In the genomic region with DNA sequence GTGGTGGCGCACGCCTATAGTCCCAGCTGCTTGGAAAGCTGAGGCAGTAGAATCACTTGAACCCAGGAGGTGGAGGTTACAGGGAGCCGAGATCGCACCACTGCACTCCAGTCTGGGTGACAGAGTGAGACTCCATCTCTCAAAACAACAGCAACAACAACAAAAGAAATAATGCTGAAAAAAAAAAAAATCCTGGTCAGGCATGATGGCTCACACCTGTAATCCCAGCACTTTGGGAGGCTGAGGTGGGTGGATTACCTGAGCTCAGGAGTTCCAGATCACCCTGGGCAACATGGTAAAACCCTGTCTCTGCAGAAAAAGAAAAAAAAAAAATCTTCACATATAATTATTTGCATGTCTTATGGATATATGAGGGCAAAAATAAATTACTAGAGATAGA, we compare ENCODE assay signal across 27 cellular contexts.
"Had no signal": no experiment of that assay in that cellular context is flagged by ENCODE, and none has a peak within 500 bp of the region (broad histone marks: within the 10 kb centered on the region; RNA-seq: fewer than 3 reads in every experiment).

No MANE protein-coding gene starts in this region.

- DNase-seq: stimulated activated CD4-positive, alpha-beta T cell treated with anti-CD3 and anti-CD28 coated beads, Interleukin-2, amount 100 ng/mL, for 48 hours; stimulated activated CD4-positive, alpha-beta T cell treated with anti-CD3 and anti-CD28 coated beads, Interleukin-4, amount 100 ng/mL, for 1 hour; stimulated activated CD4-positive, alpha-beta T cell treated with anti-CD3 and anti-CD28 coated beads, Interleukin-4, amount 100 ng/mL, for 24 hours; stimulated activated CD4-positive, alpha-beta T cell treated with anti-CD3 and anti-CD28 coated beads, Interleukin-4, amount 100 ng/mL, for 4 hours; stimulated activated CD8-positive, alpha-beta memory T cell treated with anti-CD3 and anti-CD28 coated beads, Interleukin-4, amount 100 ng/mL, for 48 hours; stimulated activated naive B cell treated with anti-CD40 and anti-IgM and Interleukin-4, amounts not matched to agents 10 μg/mL and 1 μg/mL and 100 μg/mL, for 72 hours; stimulated activated naive CD4-positive, alpha-beta T cell; stimulated activated naive CD4-positive, alpha-beta T cell treated with Interleukin-2 at 50 U/mL for 16 hours; stimulated activated naive CD8-positive, alpha-beta T cell treated with anti-CD3 and anti-CD28 coated beads, Interleukin-15, amount 100 ng/mL, for 72 hours; stimulated activated naive CD8-positive, alpha-beta T cell treated with anti-CD3 and anti-CD28 coated beads, Interleukin-15, Interleukin-2, amounts not matched to agents 100 U/mL and 50 U/mL, for 24 hours; stomach; substantia nigra; testis; thyroid gland; tibial artery; transverse colon; trophoblast cell; upper lobe of left lung; upper lobe of right lung; uterus had no signal

- H3K36me3 ChIP-seq: uterus had no signal

- FAIRE-seq: urothelium cell line had no signal

- H3K4me1 ChIP-seq: stomach, suprapubic skin, testis, thyroid gland, tibial artery, transverse colon, upper lobe of left lung, upper lobe of right lung, uterus, vagina had no signal

- H3K27ac ChIP-seq: stomach, suprapubic skin, testis, thoracic aorta, thyroid gland, tibial artery, tibial nerve, transverse colon, upper lobe of left lung, upper lobe of right lung, uterus, vagina had no signal

- ATAC-seq: stimulated activated effector memory CD8-positive, alpha-beta T cell treated with anti-CD3 and anti-CD28 coated beads, Interleukin-12 subunit alpha, Interleukin-12 subunit beta, amount 100 ng/mL, for 72 hours; stimulated activated memory B cell treated with anti-CD40 and anti-IgM and Interleukin-4, amounts not matched to agents 10 μg/mL and 1 μg/mL and 100 μg/mL, for 72 hours; stimulated activated naive B cell treated with anti-CD40 and anti-IgM and Interleukin-4, amounts not matched to agents 10 μg/mL and 1 μg/mL and 100 μg/mL, for 72 hours; stimulated activated naive CD8-positive, alpha-beta T cell treated with anti-CD3 and anti-CD28 coated beads, Interleukin-15, amount 100 ng/mL, for 72 hours; stimulated activated naive CD8-positive, alpha-beta T cell treated with anti-CD3 and anti-CD28 coated beads, Interleukin-15, Interleukin-2, amounts not matched to agents 100 U/mL and 50 U/mL, for 24 hours; upper lobe of right lung had no signal

- H3K27me3 ChIP-seq: stomach, suprapubic skin, testis, thyroid gland, tibial artery, tibial nerve, transverse colon, upper lobe of left lung, upper lobe of right lung, uterus, vagina had no signal

- H3K4me3 ChIP-seq: stomach, suprapubic skin, testis, thoracic aorta, thyroid gland, tibial artery, tibial nerve, transverse colon, upper lobe of left lung, upper lobe of right lung, uterus, vagina had no signal

- H3K9me3 ChIP-seq: stomach, suprapubic skin, testis, thoracic aorta, thyroid gland, tibial artery, tibial nerve, transverse colon, upper lobe of left lung, upper lobe of right lung, uterus, vagina had no signal
